In genomic region chr11:72084960-72085359, GRCh38 we compare ENCODE assay signal across 31 cellular contexts. TPM values are rescaled to one million over a fixed set of nuclear protein-coding genes. Genes with fewer than 3 reads are reported as not detected.
DNase-seq lines count a peak whose midpoint lies in the region; ATAC-seq and TF ChIP-seq lines count a peak whose summit lies in the region.
"Had no signal": no experiment of that assay in that cellular context is flagged by ENCODE, and none has a peak within 500 bp of the region (broad histone marks: within the 10 kb centered on the region; RNA-seq: fewer than 3 reads in every experiment).

No MANE protein-coding gene starts in this region.

- H3K4me1 Mint-ChIP-seq in brain: peaks cover 57% of the 10 kb centered on the region
- peaks cover 23 to 32% (median 28%) of the 10 kb centered on the region in 4 donors for H3K4me1 Mint-ChIP-seq in naive thymus-derived CD8-positive, alpha-beta T cell
- H3K4me1 Mint-ChIP-seq in activated CD8-positive, alpha-beta T cell treated with anti-CD3 and anti-CD28 coated beads for 36 hours (ENCODE audit: low read depth): peaks cover 25% of the 10 kb centered on the region

- H3K36me3 Mint-ChIP-seq in brain: no peaks in the 10 kb centered on the region
- H3K36me3 Mint-ChIP-seq in naive thymus-derived CD8-positive, alpha-beta T cell: peaks cover 0 to 18% (median 0%) of the 10 kb centered on the region in 3 donors
- peaks cover 9% of the 10 kb centered on the region for H3K36me3 Mint-ChIP-seq in activated CD8-positive, alpha-beta T cell treated with anti-CD3 and anti-CD28 coated beads for 36 hours (ENCODE audit: low read depth)

- intact Hi-C loops in activated CD8-positive, alpha-beta T cell treated with anti-CD3 and anti-CD28 coated beads for 36 hours (cut with micrococcal nuclease): loop anchor here (5.0 kb wide), 1 partner anchor 43 kb away; no protein-coding TSS in a partner anchor

- peak; percentile 89 for DNase-seq in DMS 273 (lab: John Stamatoyannopoulos, UW; ENCODE audit: unreplicated experiment)
- peak; percentile 78 to 86 for DNase-seq in NCI-H446 (lab: John Stamatoyannopoulos, UW)
- no peak for DNase-seq in naive thymus-derived CD8-positive, alpha-beta T cell
- DNase-seq in activated CD8-positive, alpha-beta T cell treated with anti-CD3 and anti-CD28 coated beads for 36 hours: no peak
- DNase-seq in effector CD8-positive, alpha-beta T cell (lab: John Stamatoyannopoulos, UW): no peak
- DNase-seq in stimulated activated CD4-positive, alpha-beta T cell treated with anti-CD3 and anti-CD28 coated beads, Interleukin-4, amount 100 ng/mL, for 24 hours: no peak
- DNase-seq: ACHN; activated CD4-positive, alpha-beta memory T cell treated with anti-CD3 and anti-CD28 coated beads, Interleukin-2, amount 10 ng/mL, durations not matched to agents 7 days and 5 days; activated CD4-positive, alpha-beta T cell treated with anti-CD3 and anti-CD28 coated beads for 1 hour; activated CD8-positive, alpha-beta memory T cell treated with anti-CD3 and anti-CD28 coated beads, Interleukin-2, amount 50 U/mL, for 48 hours; activated naive CD4-positive, alpha-beta T cell treated with anti-CD3 and anti-CD28 coated beads, Interleukin-2, amount 10 ng/mL, durations not matched to agents 7 days and 5 days; BE2C; DMS53; effector memory CD8-positive, alpha-beta T cell; glutamatergic neuron; H7; left ventricle myocardium inferior; NCI-H1092 treated with DMSO at 0.1 percent for 48 hours; NCI-H187 treated with DMSO at 0.1 percent for 48 hours; stimulated activated naive CD8-positive, alpha-beta T cell treated with anti-CD3 and anti-CD28 coated beads, Interleukin-15, amount 100 ng/mL, for 72 hours; tibial artery had no signal

- no peak for TF ChIP-seq CTCF in brain (conservative IDR thresholded peaks at IDR 0.05)
- TF ChIP-seq CTCF in activated CD8-positive, alpha-beta T cell treated with anti-CD3 and anti-CD28 coated beads for 36 hours (IDR thresholded peaks at IDR 0.05): no peak

- no peaks in the 10 kb centered on the region for H3K9me3 Mint-ChIP-seq in brain
- H3K9me3 Mint-ChIP-seq in naive thymus-derived CD8-positive, alpha-beta T cell: no peaks in the 10 kb centered on the region
- H3K9me3 Mint-ChIP-seq in activated CD8-positive, alpha-beta T cell treated with anti-CD3 and anti-CD28 coated beads for 36 hours: no peaks in the 10 kb centered on the region
- H3K9me3 Mint-ChIP-seq: activated CD4-positive, alpha-beta memory T cell treated with anti-CD3 and anti-CD28 coated beads, Interleukin-2, amount 10 ng/mL, durations not matched to agents 7 days and 5 days; activated naive CD4-positive, alpha-beta T cell treated with anti-CD3 and anti-CD28 coated beads, Interleukin-2, amount 10 ng/mL, durations not matched to agents 7 days and 5 days; effector memory CD8-positive, alpha-beta T cell; stimulated activated naive CD8-positive, alpha-beta T cell treated with anti-CD3 and anti-CD28 coated beads, Interleukin-15, amount 100 ng/mL, for 72 hours; T-helper 1 cell treated with Interleukin-12 subunit alpha and Interleukin-12 subunit beta and Interleukin-4 antibody, amounts not matched to agents 30 μg/mL and 1 μg/mL, for 36 hours had no signal

- POLR2A ChIA-PET in naive thymus-derived CD8-positive, alpha-beta T cell (lab: Charles Lee): interaction anchor here (0.8 to 4.7 kb wide), 5 partner anchors 12 to 60 kb away, joined by 4 to 35 read pairs (median 4); partner anchors contain the start of gene ANAPC15
- POLR2A ChIA-PET in activated CD8-positive, alpha-beta T cell treated with anti-CD3 and anti-CD28 coated beads for 36 hours (lab: Charles Lee): interaction anchor here (0.6 to 1.9 kb wide), 6 partner anchors 10 to 1057 kb away, joined by 3 to 8 read pairs (median 4); partner anchors contain the start of genes FCHSD2 and TOMT

- no peak overlapping the region for H3K4me3 Mint-ChIP-seq in brain
- H3K4me3 Mint-ChIP-seq in naive thymus-derived CD8-positive, alpha-beta T cell: no peak overlapping the region
- H3K4me3 Mint-ChIP-seq in activated CD8-positive, alpha-beta T cell treated with anti-CD3 and anti-CD28 coated beads for 36 hours: no peak overlapping the region
- H3K4me3 Mint-ChIP-seq: activated CD4-positive, alpha-beta memory T cell treated with anti-CD3 and anti-CD28 coated beads, Interleukin-2, amount 10 ng/mL, durations not matched to agents 7 days and 5 days; activated naive CD4-positive, alpha-beta T cell treated with anti-CD3 and anti-CD28 coated beads, Interleukin-2, amount 10 ng/mL, durations not matched to agents 7 days and 5 days; effector memory CD8-positive, alpha-beta T cell; stimulated activated naive CD8-positive, alpha-beta T cell treated with anti-CD3 and anti-CD28 coated beads, Interleukin-15, amount 100 ng/mL, for 72 hours; T-helper 1 cell treated with Interleukin-12 subunit alpha and Interleukin-12 subunit beta and Interleukin-4 antibody, amounts not matched to agents 30 μg/mL and 1 μg/mL, for 36 hours had no signal

- peaks cover 7% of the 10 kb centered on the region for H3K27me3 Mint-ChIP-seq in brain
- no peaks in the 10 kb centered on the region for H3K27me3 Mint-ChIP-seq in naive thymus-derived CD8-positive, alpha-beta T cell
- no peaks in the 10 kb centered on the region for H3K27me3 Mint-ChIP-seq in activated CD8-positive, alpha-beta T cell treated with anti-CD3 and anti-CD28 coated beads for 36 hours
- H3K27me3 Mint-ChIP-seq: activated CD4-positive, alpha-beta memory T cell treated with anti-CD3 and anti-CD28 coated beads, Interleukin-2, amount 10 ng/mL, durations not matched to agents 7 days and 5 days; activated naive CD4-positive, alpha-beta T cell treated with anti-CD3 and anti-CD28 coated beads, Interleukin-2, amount 10 ng/mL, durations not matched to agents 7 days and 5 days; effector memory CD8-positive, alpha-beta T cell; stimulated activated naive CD8-positive, alpha-beta T cell treated with anti-CD3 and anti-CD28 coated beads, Interleukin-15, amount 100 ng/mL, for 72 hours had no signal

- CTCF ChIA-PET in activated CD8-positive, alpha-beta T cell treated with anti-CD3 and anti-CD28 coated beads for 36 hours (lab: Charles Lee): interaction anchor here (0.6 to 5.1 kb wide), 12 partner anchors 10 to 346 kb away, joined by 3 to 37 read pairs (median 4); no protein-coding TSS in a partner anchor

- ATAC-seq in naive thymus-derived CD8-positive, alpha-beta T cell: no peak
- no peak for ATAC-seq in activated CD8-positive, alpha-beta T cell treated with anti-CD3 and anti-CD28 coated beads for 36 hours
- ATAC-seq in activated CD4-positive, CD25-positive, alpha-beta regulatory T cell treated with anti-CD3 and anti-CD28 coated beads, Interleukin-2, amount 50 U/mL, for 24 hours: no peak
- ATAC-seq: effector memory CD8-positive, alpha-beta T cell; K562; sciatic nerve; stimulated activated naive CD8-positive, alpha-beta T cell treated with anti-CD3 and anti-CD28 coated beads, Interleukin-15, amount 100 ng/mL, for 72 hours had no signal

- peak overlapping the region in 4 of 5 experiments; percentile 96 to 99 (median 97) for H3K27ac Mint-ChIP-seq in brain
- peak overlapping the region in 9 of 10 donors; percentile 18 to 93 (median 67) for H3K27ac Mint-ChIP-seq in naive thymus-derived CD8-positive, alpha-beta T cell
- no peak overlapping the region for H3K27ac Mint-ChIP-seq in activated CD8-positive, alpha-beta T cell treated with anti-CD3 and anti-CD28 coated beads for 36 hours
- H3K27ac Mint-ChIP-seq: activated CD4-positive, alpha-beta memory T cell treated with anti-CD3 and anti-CD28 coated beads, Interleukin-2, amount 10 ng/mL, durations not matched to agents 7 days and 5 days; activated naive CD4-positive, alpha-beta T cell treated with anti-CD3 and anti-CD28 coated beads, Interleukin-2, amount 10 ng/mL, durations not matched to agents 7 days and 5 days; stimulated activated naive CD8-positive, alpha-beta T cell treated with anti-CD3 and anti-CD28 coated beads, Interleukin-15, amount 100 ng/mL, for 72 hours; T-helper 1 cell treated with Interleukin-12 subunit alpha and Interleukin-12 subunit beta and Interleukin-4 antibody, amounts not matched to agents 30 μg/mL and 1 μg/mL, for 36 hours had no signal

RNA-seq across cellular contexts. Expression of gene LRRC51, which starts 4.3 kb away (rescaled TPM):
- 40.8 TPM for polyA plus RNA-seq in brain (ENCODE audit: insufficient read depth, low read depth, low replicate concordance)
- 1 to 10 TPM; 5.0 to 6.6 TPM for total RNA-seq in naive thymus-derived CD8-positive, alpha-beta T cell
- polyA plus RNA-seq in naive thymus-derived CD8-positive, alpha-beta T cell: 1 to 10 TPM; 1.5 to 3.1 (median 2.5) TPM
- total RNA-seq in activated CD8-positive, alpha-beta T cell treated with anti-CD3 and anti-CD28 coated beads for 36 hours: 1 to 10 TPM; 7.0 to 7.7 TPM

RNA-seq across cellular contexts. Expression of gene NUMA1, which starts 4.6 kb away (rescaled TPM):
- polyA plus RNA-seq in brain (ENCODE audit: insufficient read depth, low read depth, low replicate concordance): 419 TPM
- 100 to 1,000 TPM; 436 to 442 TPM for total RNA-seq in naive thymus-derived CD8-positive, alpha-beta T cell
- polyA plus RNA-seq in naive thymus-derived CD8-positive, alpha-beta T cell: 100 to 1,000 TPM in 1 of 3 donors, 10 to 100 TPM in 2; 12.0 to 119 (median 30.6) TPM
- 100 to 1,000 TPM; 165 to 169 TPM for total RNA-seq in activated CD8-positive, alpha-beta T cell treated with anti-CD3 and anti-CD28 coated beads for 36 hours

RNA-seq across cellular contexts. Expression of gene LAMTOR1, which starts 18.1 kb away (rescaled TPM):
- polyA plus RNA-seq in brain (ENCODE audit: insufficient read depth, low read depth, low replicate concordance): 180 TPM
- 10 to 100 TPM; 66.8 to 68.6 TPM for total RNA-seq in naive thymus-derived CD8-positive, alpha-beta T cell
- polyA plus RNA-seq in naive thymus-derived CD8-positive, alpha-beta T cell: 10 to 100 TPM; 78.0 to 87.7 (median 78.6) TPM
- total RNA-seq in activated CD8-positive, alpha-beta T cell treated with anti-CD3 and anti-CD28 coated beads for 36 hours: 10 to 100 TPM; 50.3 to 52.4 TPM

RNA-seq across cellular contexts. Expression of gene TOMT, which starts 20.8 kb away (rescaled TPM):
- polyA plus RNA-seq in brain (ENCODE audit: insufficient read depth, low read depth, low replicate concordance): not detected
- total RNA-seq in naive thymus-derived CD8-positive, alpha-beta T cell: not detected
- not detected for polyA plus RNA-seq in naive thymus-derived CD8-positive, alpha-beta T cell
- total RNA-seq in activated CD8-positive, alpha-beta T cell treated with anti-CD3 and anti-CD28 coated beads for 36 hours: not detected
- total RNA-seq: activated CD4-positive, alpha-beta memory T cell treated with anti-CD3 and anti-CD28 coated beads, Interleukin-2, amount 10 ng/mL, durations not matched to agents 7 days and 5 days; adrenal gland; K562; left ventricle myocardium inferior; M059J; prostate gland; RPMI7951; sciatic nerve; vagina had no signal
- polyA plus RNA-seq: adrenal gland, K562 had no signal

RNA-seq across cellular contexts. Expression of gene ANAPC15, which starts 27.5 kb away (rescaled TPM):
- 105 TPM for polyA plus RNA-seq in brain (ENCODE audit: insufficient read depth, low read depth, low replicate concordance)
- total RNA-seq in naive thymus-derived CD8-positive, alpha-beta T cell: 10 to 100 TPM; 52.9 to 62.1 TPM
- polyA plus RNA-seq in naive thymus-derived CD8-positive, alpha-beta T cell: 100 to 1,000 TPM in 1 of 3 donors, 10 to 100 TPM in 2; 81.7 to 102 (median 90.1) TPM
- total RNA-seq in activated CD8-positive, alpha-beta T cell treated with anti-CD3 and anti-CD28 coated beads for 36 hours: 10 to 100 TPM; 66.0 to 67.4 TPM

Comparison
In these comparisons a context has a peak if more than half of its experiments do, and no peak if none do; other contexts are left out.
1. DNase-seq: peak in DMS 273 (single experiment) and NCI-H446 (2 of 2); none in naive thymus-derived CD8-positive, alpha-beta T cell (0 of 10), activated CD8-positive, alpha-beta T cell treated with anti-CD3 and anti-CD28 coated beads for 36 hours (single experiment), effector CD8-positive, alpha-beta T cell (single experiment) and stimulated activated CD4-positive, alpha-beta T cell treated with anti-CD3 and anti-CD28 coated beads, Interleukin-4, amount 100 ng/mL, for 24 hours (single experiment).